Comparison of ENCODE assay signal across 21 cellular contexts in genomic region chr3:159502986-159503385, GRCh38.
"Had no signal": no experiment of that assay in that cellular context is flagged by ENCODE, and none has a peak within 500 bp of the region (broad histone marks: within the 10 kb centered on the region; RNA-seq: fewer than 3 reads in every experiment).

No MANE protein-coding gene starts in this region.

- H3K27me3 Mint-ChIP-seq: IgD-negative memory B cell, T-helper 17 cell had no signal

- H3K36me3 Mint-ChIP-seq: IgD-negative memory B cell had no signal

- H3K27ac ChIP-seq: KMS-11, PC-9, Peyer's patch, SJCRH30 had no signal

- H3K4me1 ChIP-seq: Peyer's patch, SJCRH30 had no signal

- H3K4me1 Mint-ChIP-seq: IgD-negative memory B cell, T-helper 17 cell had no signal

- H3K36me3 ChIP-seq: Peyer's patch, SJCRH30 had no signal

- H3K4me3 ChIP-seq: K562, PC-9, Peyer's patch, SJCRH30 had no signal

- ATAC-seq: K562, Right ventricle myocardium inferior, SK-N-SH treated with all-trans-retinoic acid at 6 μM for 48 hours, T-helper 17 cell had no signal

- H3K4me3 Mint-ChIP-seq: IgD-negative memory B cell, T-helper 17 cell had no signal

- H3K9me3 ChIP-seq: Peyer's patch, SJCRH30 had no signal

- H3K27ac Mint-ChIP-seq: IgD-negative memory B cell, T-helper 17 cell had no signal

- H3K4me2 ChIP-seq: KMS-11, PC-9 had no signal

- DNase-seq: MV-4-11, NCI-H1048, NCI-H1436 treated with DMSO at 0.1 percent for 48 hours, NCI-H1694 treated with DMSO at 0.1 percent for 48 hours, NCI-H2107, NCI-H2171 treated with DMSO at 0.1 percent for 48 hours, NCI-H524, NCI-H526 treated with DMSO at 0.1 percent for 48 hours, NCI-H774, OCI-M1, PC-9, Peyer's patch, SHP77 treated with DMSO at 0.1 percent for 48 hours, SJCRH30, T-helper 1 cell, T-helper 17 cell had no signal

- H2AFZ ChIP-seq: PC-9 had no signal

- H3K27me3 ChIP-seq: Peyer's patch, SJCRH30 had no signal

- FAIRE-seq: K562 had no signal

- H3K9ac ChIP-seq: KMS-11 had no signal
